17 cellular contexts compared by ENCODE assay signal in genomic region chr17:55434721-55435120, GRCh38. TPM values are rescaled to one million over a fixed set of nuclear protein-coding genes. Genes with fewer than 3 reads are reported as not detected.
A peak's percentile ranks its signal among the peaks of the same experiment; 100 is the strongest.
DNase-seq lines count a peak whose midpoint lies in the region; ATAC-seq, FAIRE-seq and TF ChIP-seq lines count a peak whose summit lies in the region.
"Had no signal": no experiment of that assay in that cellular context is flagged by ENCODE, and none has a peak within 500 bp of the region (broad histone marks: within the 10 kb centered on the region; RNA-seq: fewer than 3 reads in every experiment).

No MANE protein-coding gene starts in this region.

- POLR2A ChIA-PET in HCT116 (lab: Charles Lee), result no interaction called here

- FAIRE-seq in bronchial epithelial cell (lab: Jason Lieb, UNC), result no peak
- FAIRE-seq: H1 had no signal

- peak overlapping the region; percentile 42 for H3K27ac Mint-ChIP-seq in activated T-cell treated with anti-CD3 and anti-CD28 coated beads, Interleukin-2, amount 50 U/mL, for 24 hours
- no peak overlapping the region for H3K27ac Mint-ChIP-seq in stimulated activated effector memory CD8-positive, alpha-beta T cell treated with anti-CD3 and anti-CD28 coated beads, Interleukin-12 subunit alpha, Interleukin-12 subunit beta, amount 100 ng/mL, for 72 hours
- H3K27ac Mint-ChIP-seq: endodermal cell, T-helper 17 cell had no signal

- RAD21 ChIA-PET in HCT116 (lab: Charles Lee; ENCODE audit: low non-redundant PET in 1 of 2, low total read pairs in 2 of 2, uncharacterized antibody in 2 of 2, unreplicated experiment in 2 of 2), result no interaction called here

- H3K27me3 ChIP-seq in HCT116 (ENCODE audit: insufficient read depth, low read length) (peaks cover 12% of the 10 kb centered on the region; the same call in 1 of the 2 replicates), bronchial epithelial cell (ENCODE audit: control insufficient read depth, insufficient read depth, low read length) (no peaks in the 10 kb centered on the region)

- TF ChIP-seq CTCF in HCT116 (IDR thresholded peaks at IDR 0.05 in 2 of 3, conservative IDR thresholded peaks at IDR 0.05 in 1 of 3; ENCODE audit: borderline replicate concordance in 1 of 3, insufficient read depth in 1 of 3, low read depth in 2 of 3, low read length in 2 of 3), result no peak
- no peak for TF ChIP-seq CTCF in bronchial epithelial cell (IDR thresholded peaks at IDR 0.05; ENCODE audit: insufficient read depth, low read length, severe bottlenecking)

- no peak for ATAC-seq in HCT116
- ATAC-seq in stimulated activated effector memory CD8-positive, alpha-beta T cell treated with anti-CD3 and anti-CD28 coated beads, Interleukin-12 subunit alpha, Interleukin-12 subunit beta, amount 100 ng/mL, for 72 hours, result peak; percentile 97
- ATAC-seq: left ventricle myocardium superior, T-helper 17 cell had no signal

- BruUV-seq in HCT116 (replicated peaks; lab: Mats Ljungman, UMichigan), result no TSS peak

- H3K4me1 ChIP-seq in HCT116 (ENCODE audit: control insufficient read depth in 1 of 2, insufficient read depth in 2 of 2, low read length in 2 of 2), result peaks cover 21 to 39% of the 10 kb centered on the region in 2 experiments

- no peak for DNase-seq in activated T-cell treated with anti-CD3 and anti-CD28 coated beads, Interleukin-2, amount 50 U/mL, for 24 hours
- no peak for DNase-seq in activated T-cell treated with anti-CD3 and anti-CD28 coated beads, Interleukin-2, amount 50 U/mL, for 48 hours
- no peak for DNase-seq in HCT116 (ENCODE audit: low read depth, low spot score)
- DNase-seq in bronchial epithelial cell (ENCODE audit: low read depth), result peak; percentile 61
- no peak for DNase-seq in stimulated activated effector memory CD8-positive, alpha-beta T cell treated with anti-CD3 and anti-CD28 coated beads, Interleukin-12 subunit alpha, Interleukin-12 subunit beta, amount 100 ng/mL, for 72 hours (ENCODE audit: low spot score in 2 of 2)
- no peak for DNase-seq in NCI-H69 (lab: John Stamatoyannopoulos, UW)
- DNase-seq in epidermal melanocyte (ENCODE audit: insufficient read length, low spot score), result no peak
- DNase-seq in NCI-H1105 (lab: John Stamatoyannopoulos, UW), result no peak
- DNase-seq: endodermal cell; KG1; left ventricle myocardium superior; NCI-H1105 treated with DMSO at 0.1 percent for 48 hours; SHP77; stimulated activated naive CD4-positive, alpha-beta T cell treated with Interleukin-2 at 50 U/mL for 16 hours; T-helper 17 cell had no signal

- no peak overlapping the region for H3K27ac ChIP-seq in HCT116 (ENCODE audit: low read depth, low read length)
- H3K27ac ChIP-seq: HL-60 had no signal

- H3K9me3 Mint-ChIP-seq in activated T-cell treated with anti-CD3 and anti-CD28 coated beads, Interleukin-2, amount 50 U/mL, for 24 hours, result no peaks in the 10 kb centered on the region
- no peaks in the 10 kb centered on the region for H3K9me3 Mint-ChIP-seq in stimulated activated effector memory CD8-positive, alpha-beta T cell treated with anti-CD3 and anti-CD28 coated beads, Interleukin-12 subunit alpha, Interleukin-12 subunit beta, amount 100 ng/mL, for 72 hours

- no peaks in the 10 kb centered on the region for H3K79me2 ChIP-seq in HCT116 (ENCODE audit: insufficient read depth, low read length)

- TF ChIP-seq RAD21 in HCT116 (IDR thresholded peaks at IDR 0.05; ENCODE audit: low read depth), result no peak

- H3K4me1 Mint-ChIP-seq in activated T-cell treated with anti-CD3 and anti-CD28 coated beads, Interleukin-2, amount 50 U/mL, for 24 hours (ENCODE audit: low read depth), result peaks cover 52% of the 10 kb centered on the region
- H3K4me1 Mint-ChIP-seq in stimulated activated effector memory CD8-positive, alpha-beta T cell treated with anti-CD3 and anti-CD28 coated beads, Interleukin-12 subunit alpha, Interleukin-12 subunit beta, amount 100 ng/mL, for 72 hours, result peaks cover 20% of the 10 kb centered on the region

- peaks cover 16% of the 10 kb centered on the region for H3K27me3 Mint-ChIP-seq in activated T-cell treated with anti-CD3 and anti-CD28 coated beads, Interleukin-2, amount 50 U/mL, for 24 hours

- H3K36me3 ChIP-seq in HCT116 (ENCODE audit: control insufficient read depth in 1 of 2, insufficient read depth in 2 of 2, low read length in 2 of 2), result no peaks in the 10 kb centered on the region
- no peaks in the 10 kb centered on the region for H3K36me3 ChIP-seq in bronchial epithelial cell (ENCODE audit: control insufficient read depth, insufficient read depth, low read length)

- 0 out of 2 replicates have a peak overlapping the region, but pooled peaks have one; percentile 2 for H3K4me2 ChIP-seq in HCT116 (ENCODE audit: low read length)

- no peaks in the 10 kb centered on the region for H3K9me3 ChIP-seq in HCT116 (ENCODE audit: control insufficient read depth in 1 of 2, insufficient read depth in 1 of 2, low read depth in 1 of 2, low read length in 2 of 2)

- H3K9me2 ChIP-seq in HCT116 (ENCODE audit: insufficient read depth), result no peaks in the 10 kb centered on the region

- no peaks in the 10 kb centered on the region for H3K36me3 Mint-ChIP-seq in activated T-cell treated with anti-CD3 and anti-CD28 coated beads, Interleukin-2, amount 50 U/mL, for 24 hours (ENCODE audit: low read depth)
- no peaks in the 10 kb centered on the region for H3K36me3 Mint-ChIP-seq in stimulated activated effector memory CD8-positive, alpha-beta T cell treated with anti-CD3 and anti-CD28 coated beads, Interleukin-12 subunit alpha, Interleukin-12 subunit beta, amount 100 ng/mL, for 72 hours

- H2AFZ ChIP-seq in HCT116 (ENCODE audit: low read depth, low read length, poor library complexity, severe bottlenecking), result no peak overlapping the region

- intact Hi-C loops in HCT116 (cut with micrococcal nuclease), result no loop called here

- H4K20me1 ChIP-seq in HCT116 (ENCODE audit: insufficient read depth), result no peaks in the 10 kb centered on the region

- no peak for TF ChIP-seq POLR2A in HCT116 (IDR thresholded peaks at IDR 0.05; ENCODE audit: borderline replicate concordance, extremely low read depth, insufficient read depth, insufficient read length)

- H3K9ac ChIP-seq in HCT116 (ENCODE audit: low read length), result no peak overlapping the region

- CTCF ChIA-PET in HCT116 (lab: Charles Lee), result no interaction called here

- H3K4me3 ChIP-seq in HCT116 (replicated peaks in 1 of 2; ENCODE audit: low read depth in 1 of 2, low read length in 2 of 2), result no peak overlapping the region
- no peak overlapping the region for H3K4me3 ChIP-seq in bronchial epithelial cell (ENCODE audit: low read depth, low read length)

- H3K4me3 Mint-ChIP-seq in activated T-cell treated with anti-CD3 and anti-CD28 coated beads, Interleukin-2, amount 50 U/mL, for 24 hours, result no peak overlapping the region
- no peak overlapping the region for H3K4me3 Mint-ChIP-seq in stimulated activated effector memory CD8-positive, alpha-beta T cell treated with anti-CD3 and anti-CD28 coated beads, Interleukin-12 subunit alpha, Interleukin-12 subunit beta, amount 100 ng/mL, for 72 hours
- H3K4me3 Mint-ChIP-seq: endodermal cell, T-helper 17 cell had no signal

TF ChIP-seq in HCT116, 20 proteins besides CTCF, POLR2A, EP300 and RAD21:
- no peak for TF ChIP-seq ZNF274 (IDR thresholded peaks at IDR 0.05; ENCODE audit: low read depth, low read length)
- no peak for TF ChIP-seq EZH2 (IDR thresholded peaks at IDR 0.05)
TF ChIP-seq in HCT116: peak in this region for 0.

RNA-seq across cellular contexts. Expression of gene MMD, which starts 13.1 kb away (rescaled TPM):
- total RNA-seq in HCT116 (2021; ENCODE audit: unreplicated experiment) (21.3 TPM), bronchial epithelial cell (6.3 and 8.3 TPM in 2 replicates)
- polyA plus RNA-seq in HCT116 (2012), result 9.4 and 9.7 TPM in 2 replicates
